In genomic region chr13:24802074-24802473, GRCh38 we compare ENCODE assay signal across 25 cellular contexts. TPM values are rescaled to one million over a fixed set of nuclear protein-coding genes. Genes with fewer than 3 reads are reported as not detected.
DNase-seq lines count a peak whose midpoint lies in the region; ATAC-seq, FAIRE-seq and TF ChIP-seq lines count a peak whose summit lies in the region.
"Had no signal": no experiment of that assay in that cellular context is flagged by ENCODE, and none has a peak within 500 bp of the region (broad histone marks: within the 10 kb centered on the region; RNA-seq: fewer than 3 reads in every experiment).

No MANE protein-coding gene starts in this region.

- peaks cover 23% of the 10 kb centered on the region for H3K27me3 ChIP-seq in foreskin keratinocyte
- H3K27me3 ChIP-seq: cardiac muscle cell, esophagus muscularis mucosa, pancreas, sigmoid colon, tibial artery had no signal

- FAIRE-seq in RCC 7860 (lab: Jason Lieb, UNC) = no peak
- FAIRE-seq: GM19239, pancreas had no signal

- DNase-seq in AG10803 (ENCODE audit: low read depth) (peak; percentile 3), HT1080 (ENCODE audit: low read depth) (peak; percentile 43), RCC 7860 (ENCODE audit: low spot score) (peak; percentile 6), fibroblast of gingiva (ENCODE audit: low read depth) (peak; percentile 9), foreskin keratinocyte (no peak), NCI-H2107 treated with DMSO at 0.1 percent for 48 hours (lab: John Stamatoyannopoulos, UW; ENCODE audit: unreplicated experiment) (no peak), COLO668 (lab: John Stamatoyannopoulos, UW; ENCODE audit: unreplicated experiment) (no peak)
- DNase-seq: CD8-positive, alpha-beta T cell; DMS79 treated with DMSO at 0.1 percent for 48 hours; dorsolateral prefrontal cortex; heart right ventricle; naive B cell; NCI-H1436 treated with DMSO at 0.1 percent for 48 hours; pancreas; sigmoid colon; stimulated activated naive CD4-positive, alpha-beta T cell treated with Interleukin-2 at 50 U/mL for 16 hours; tibial artery had no signal

- H3K27ac ChIP-seq in foreskin keratinocyte = no peak overlapping the region
- H3K27ac ChIP-seq: cardiac muscle cell, dorsolateral prefrontal cortex, esophagus muscularis mucosa, heart right ventricle, pancreas, sigmoid colon, tibial artery had no signal

- ATAC-seq in foreskin keratinocyte = no peak
- ATAC-seq in HG03139 (IDR thresholded peaks at IDR 0.05; ENCODE audit: unreplicated experiment) = no peak
- ATAC-seq: activated CD4-positive, CD25-positive, alpha-beta regulatory T cell treated with anti-CD3 and anti-CD28 coated beads, Interleukin-2, amount 50 U/mL, for 24 hours; CD8-positive, alpha-beta T cell; heart right ventricle; pancreas had no signal

- no peak overlapping the region for H3K4me3 ChIP-seq in AG10803 (ENCODE audit: low read length)
- H3K4me3 ChIP-seq: cardiac muscle cell, dorsolateral prefrontal cortex, esophagus muscularis mucosa, heart right ventricle, lung, pancreas, sigmoid colon, tibial artery had no signal

- TF ChIP-seq CTCF in AG10803 (conservative IDR thresholded peaks at IDR 0.05; ENCODE audit: low read length) (no peak), foreskin keratinocyte (conservative IDR thresholded peaks at IDR 0.05) (no peak)

- no peaks in the 10 kb centered on the region for H3K4me1 ChIP-seq in foreskin keratinocyte
- H3K4me1 ChIP-seq: esophagus muscularis mucosa, pancreas, tibial artery had no signal

RNA-seq across cellular contexts. Expression of gene RNF17, which starts 38.1 kb away (rescaled TPM):
- total RNA-seq in HT1080 (2014; rRNA removed; shearing (Covaris generic)) = 6.8 TPM in 2 replicates
- polyA plus RNA-seq in HT1080 (2015; cell fraction: cytosol; rRNA removed) = 5.1 and 5.5 TPM in 2 replicates
- polyA plus RNA-seq in HT1080 (2015; cell fraction: nucleus; rRNA removed) = 22.4 TPM in 2 replicates
- total RNA-seq in foreskin keratinocyte = not detected in 2 replicates
- not detected in 2 replicates for polyA plus RNA-seq in foreskin keratinocyte
- total RNA-seq: activated CD8-positive, alpha-beta memory T cell treated with anti-CD3 and anti-CD28 coated beads for 36 hours; cardiac muscle cell; CD8-positive, alpha-beta T cell; esophagus muscularis mucosa; pancreas; T-helper 2 cell treated with Interferon-gamma antibody and Interleukin-4, amounts not matched to agents 100 ng/mL and 5 ng/mL, for 36 hours had no signal
- polyA plus RNA-seq: cardiac muscle cell, pancreas had no signal

Comparison
In these comparisons a context has a peak if more than half of its experiments do, and no peak if none do; other contexts are left out.
1. DNase-seq: peak in AG10803 (single experiment), HT1080 (single experiment), RCC 7860 (single experiment) and fibroblast of gingiva (single experiment); none in foreskin keratinocyte (0 of 2), NCI-H2107 treated with DMSO at 0.1 percent for 48 hours (single experiment) and COLO668 (single experiment).